2 cellular contexts compared by ENCODE assay signal in the genomic region with DNA sequence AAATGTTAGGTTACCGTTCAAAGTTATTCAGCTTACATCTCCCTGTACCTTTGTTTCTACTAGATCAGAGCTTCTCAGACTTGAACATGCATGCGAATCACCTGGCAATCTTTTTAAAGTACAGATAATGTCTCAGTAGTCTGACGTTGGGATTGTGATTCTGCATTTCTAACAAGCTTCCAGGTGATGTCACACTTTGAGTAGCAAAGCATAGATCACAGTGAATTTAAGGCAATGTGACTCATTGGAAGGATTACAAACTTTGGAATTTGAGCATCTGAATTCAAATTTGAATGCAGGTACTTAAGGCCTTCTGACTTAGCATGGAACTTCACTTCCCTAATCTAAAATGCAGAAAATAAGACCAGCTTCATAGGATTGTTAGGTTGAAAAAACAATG.
TF ChIP-seq lines count a peak whose summit lies in the region.

No MANE protein-coding gene starts in this region.

TF ChIP-seq in SK-N-SH, 30 proteins besides CTCF, POLR2A, EP300 and RAD21:
- TF ChIP-seq FOSL2 (IDR thresholded peaks at IDR 0.05; ENCODE audit: borderline replicate concordance, low read depth) (0 out of 2 replicates have a peak, but pooled peaks have one; percentile 4), RFX5 (IDR thresholded peaks at IDR 0.05; ENCODE audit: low read length) (no peak)

TF ChIP-seq in SK-N-SH treated with all-trans-retinoic acid at 6 μM for 48 hours, 23 proteins besides CTCF, POLR2A, EP300 and RAD21:
- TF ChIP-seq, protein P1, sequence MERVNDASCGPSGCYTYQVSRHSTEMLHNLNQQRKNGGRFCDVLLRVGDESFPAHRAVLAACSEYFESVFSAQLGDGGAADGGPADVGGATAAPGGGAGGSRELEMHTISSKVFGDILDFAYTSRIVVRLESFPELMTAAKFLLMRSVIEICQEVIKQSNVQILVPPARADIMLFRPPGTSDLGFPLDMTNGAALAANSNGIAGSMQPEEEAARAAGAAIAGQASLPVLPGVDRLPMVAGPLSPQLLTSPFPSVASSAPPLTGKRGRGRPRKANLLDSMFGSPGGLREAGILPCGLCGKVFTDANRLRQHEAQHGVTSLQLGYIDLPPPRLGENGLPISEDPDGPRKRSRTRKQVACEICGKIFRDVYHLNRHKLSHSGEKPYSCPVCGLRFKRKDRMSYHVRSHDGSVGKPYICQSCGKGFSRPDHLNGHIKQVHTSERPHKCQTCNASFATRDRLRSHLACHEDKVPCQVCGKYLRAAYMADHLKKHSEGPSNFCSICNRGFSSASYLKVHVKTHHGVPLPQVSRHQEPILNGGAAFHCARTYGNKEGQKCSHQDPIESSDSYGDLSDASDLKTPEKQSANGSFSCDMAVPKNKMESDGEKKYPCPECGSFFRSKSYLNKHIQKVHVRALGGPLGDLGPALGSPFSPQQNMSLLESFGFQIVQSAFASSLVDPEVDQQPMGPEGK (CRISPR knock-in tag; IDR thresholded peaks at IDR 0.05; ENCODE audit: borderline replicate concordance): no peak
- TF ChIP-seq ZFP3 (CRISPR knock-in tag; IDR thresholded peaks at IDR 0.05): no peak
- TF ChIP-seq, protein P2, sequence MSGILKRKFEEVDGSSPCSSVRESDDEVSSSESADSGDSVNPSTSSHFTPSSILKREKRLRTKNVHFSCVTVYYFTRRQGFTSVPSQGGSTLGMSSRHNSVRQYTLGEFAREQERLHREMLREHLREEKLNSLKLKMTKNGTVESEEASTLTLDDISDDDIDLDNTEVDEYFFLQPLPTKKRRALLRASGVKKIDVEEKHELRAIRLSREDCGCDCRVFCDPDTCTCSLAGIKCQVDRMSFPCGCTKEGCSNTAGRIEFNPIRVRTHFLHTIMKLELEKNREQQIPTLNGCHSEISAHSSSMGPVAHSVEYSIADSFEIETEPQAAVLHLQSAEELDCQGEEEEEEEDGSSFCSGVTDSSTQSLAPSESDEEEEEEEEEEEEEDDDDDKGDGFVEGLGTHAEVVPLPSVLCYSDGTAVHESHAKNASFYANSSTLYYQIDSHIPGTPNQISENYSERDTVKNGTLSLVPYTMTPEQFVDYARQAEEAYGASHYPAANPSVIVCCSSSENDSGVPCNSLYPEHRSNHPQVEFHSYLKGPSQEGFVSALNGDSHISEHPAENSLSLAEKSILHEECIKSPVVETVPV (CRISPR knock-in tag; IDR thresholded peaks at IDR 0.05): no peak
- TF ChIP-seq PPARA (CRISPR knock-in tag; IDR thresholded peaks at IDR 0.05; ENCODE audit: borderline replicate concordance): no peak
- TF ChIP-seq GLIS3 (CRISPR knock-in tag; IDR thresholded peaks at IDR 0.05): no peak
- no peak for TF ChIP-seq RARB (CRISPR knock-in tag; IDR thresholded peaks at IDR 0.05)
- TF ChIP-seq, protein P3, sequence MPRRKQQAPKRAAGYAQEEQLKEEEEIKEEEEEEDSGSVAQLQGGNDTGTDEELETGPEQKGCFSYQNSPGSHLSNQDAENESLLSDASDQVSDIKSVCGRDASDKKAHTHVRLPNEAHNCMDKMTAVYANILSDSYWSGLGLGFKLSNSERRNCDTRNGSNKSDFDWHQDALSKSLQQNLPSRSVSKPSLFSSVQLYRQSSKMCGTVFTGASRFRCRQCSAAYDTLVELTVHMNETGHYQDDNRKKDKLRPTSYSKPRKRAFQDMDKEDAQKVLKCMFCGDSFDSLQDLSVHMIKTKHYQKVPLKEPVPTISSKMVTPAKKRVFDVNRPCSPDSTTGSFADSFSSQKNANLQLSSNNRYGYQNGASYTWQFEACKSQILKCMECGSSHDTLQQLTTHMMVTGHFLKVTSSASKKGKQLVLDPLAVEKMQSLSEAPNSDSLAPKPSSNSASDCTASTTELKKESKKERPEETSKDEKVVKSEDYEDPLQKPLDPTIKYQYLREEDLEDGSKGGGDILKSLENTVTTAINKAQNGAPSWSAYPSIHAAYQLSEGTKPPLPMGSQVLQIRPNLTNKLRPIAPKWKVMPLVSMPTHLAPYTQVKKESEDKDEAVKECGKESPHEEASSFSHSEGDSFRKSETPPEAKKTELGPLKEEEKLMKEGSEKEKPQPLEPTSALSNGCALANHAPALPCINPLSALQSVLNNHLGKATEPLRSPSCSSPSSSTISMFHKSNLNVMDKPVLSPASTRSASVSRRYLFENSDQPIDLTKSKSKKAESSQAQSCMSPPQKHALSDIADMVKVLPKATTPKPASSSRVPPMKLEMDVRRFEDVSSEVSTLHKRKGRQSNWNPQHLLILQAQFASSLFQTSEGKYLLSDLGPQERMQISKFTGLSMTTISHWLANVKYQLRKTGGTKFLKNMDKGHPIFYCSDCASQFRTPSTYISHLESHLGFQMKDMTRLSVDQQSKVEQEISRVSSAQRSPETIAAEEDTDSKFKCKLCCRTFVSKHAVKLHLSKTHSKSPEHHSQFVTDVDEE (CRISPR knock-in tag; IDR thresholded peaks at IDR 0.05): no peak
- no peak for TF ChIP-seq ARNTL (CRISPR knock-in tag; IDR thresholded peaks at IDR 0.05; ENCODE audit: borderline replicate concordance, low read depth)
- TF ChIP-seq TOX (CRISPR knock-in tag; IDR thresholded peaks at IDR 0.05; ENCODE audit: borderline replicate concordance): no peak
- TF ChIP-seq, protein P4, sequence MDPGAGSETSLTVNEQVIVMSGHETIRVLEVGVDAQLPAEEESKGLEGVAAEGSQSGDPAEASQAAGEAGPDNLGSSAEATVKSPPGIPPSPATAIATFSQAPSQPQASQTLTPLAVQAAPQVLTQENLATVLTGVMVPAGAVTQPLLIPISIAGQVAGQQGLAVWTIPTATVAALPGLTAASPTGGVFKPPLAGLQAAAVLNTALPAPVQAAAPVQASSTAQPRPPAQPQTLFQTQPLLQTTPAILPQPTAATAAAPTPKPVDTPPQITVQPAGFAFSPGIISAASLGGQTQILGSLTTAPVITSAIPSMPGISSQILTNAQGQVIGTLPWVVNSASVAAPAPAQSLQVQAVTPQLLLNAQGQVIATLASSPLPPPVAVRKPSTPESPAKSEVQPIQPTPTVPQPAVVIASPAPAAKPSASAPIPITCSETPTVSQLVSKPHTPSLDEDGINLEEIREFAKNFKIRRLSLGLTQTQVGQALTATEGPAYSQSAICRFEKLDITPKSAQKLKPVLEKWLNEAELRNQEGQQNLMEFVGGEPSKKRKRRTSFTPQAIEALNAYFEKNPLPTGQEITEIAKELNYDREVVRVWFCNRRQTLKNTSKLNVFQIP (CRISPR knock-in tag; IDR thresholded peaks at IDR 0.05; ENCODE audit: borderline replicate concordance, low read depth): no peak
- TF ChIP-seq OSR1 (CRISPR knock-in tag; IDR thresholded peaks at IDR 0.05): no peak
- TF ChIP-seq ESRRG (CRISPR knock-in tag; IDR thresholded peaks at IDR 0.05): no peak
- TF ChIP-seq ZFP30 (CRISPR knock-in tag; IDR thresholded peaks at IDR 0.05): no peak
- TF ChIP-seq ZNF70 (CRISPR knock-in tag; IDR thresholded peaks at IDR 0.05): no peak
